Comparison of ENCODE assay signal across 8 cellular contexts in genomic region chr9:127919253-127919815, GRCh38. TPM values are rescaled to one million over a fixed set of nuclear protein-coding genes. Genes with fewer than 3 reads are reported as not detected.
DNase-seq lines count a peak whose midpoint lies in the region; FAIRE-seq and TF ChIP-seq lines count a peak whose summit lies in the region.

No MANE protein-coding gene starts in this region.

- peak; percentile 99 for FAIRE-seq in RCC 7860 (lab: Jason Lieb, UNC)

- H3K4me1 ChIP-seq in esophagus (ENCODE audit: control insufficient read depth in 2 of 2, insufficient read depth in 2 of 2, low read length in 1 of 2) = peaks cover 10 to 21% of the 10 kb centered on the region in 2 donors

- TF ChIP-seq CTCF in osteocyte (IDR thresholded peaks at IDR 0.05) (no peak), mesothelial cell of epicardium (IDR thresholded peaks at IDR 0.05; ENCODE audit: unreplicated experiment) (no peak)

- H3K9me3 ChIP-seq in esophagus (ENCODE audit: control insufficient read depth in 2 of 2, insufficient read depth in 1 of 2, low read depth in 1 of 2, low read length in 1 of 2) = no peaks in the 10 kb centered on the region

- peak overlapping the region; percentile 88 to 96 for H3K27ac ChIP-seq in esophagus (ENCODE audit: low read depth in 2 of 2, low read length in 1 of 2)

- peak overlapping the region; percentile 94 for H3K27ac Mint-ChIP-seq in osteocyte (ENCODE audit: unreplicated experiment)
- no peak overlapping the region for H3K27ac Mint-ChIP-seq in mesothelial cell of epicardium

- H3K4me3 ChIP-seq in esophagus (ENCODE audit: low read depth in 1 of 2, low read length in 2 of 2) = no peak overlapping the region

- DNase-seq in ELR (ENCODE audit: low read depth) = peak; percentile 100
- peak; percentile 100 for DNase-seq in RCC 7860 (ENCODE audit: low spot score)
- DNase-seq in osteocyte (ENCODE audit: extremely low spot score, unreplicated experiment) = peak; percentile 92
- no peak for DNase-seq in NCI-H1417 (lab: John Stamatoyannopoulos, UW)
- DNase-seq in activated effector memory CD4-positive, alpha-beta T cell treated with anti-CD3 and anti-CD28 coated beads, Interleukin-2, amount 50 U/mL, for 16 hours = no peak
- DNase-seq in mesothelial cell of epicardium (ENCODE audit: low spot score in 2 of 2, unreplicated experiment in 2 of 2) = no peak
- no peak for DNase-seq in effector CD8-positive, alpha-beta T cell (lab: John Stamatoyannopoulos, UW)

- H3K9me3 Mint-ChIP-seq in osteocyte (ENCODE audit: unreplicated experiment) (no peaks in the 10 kb centered on the region), mesothelial cell of epicardium (no peaks in the 10 kb centered on the region)

- H3K4me3 Mint-ChIP-seq in osteocyte (ENCODE audit: unreplicated experiment) = peak overlapping the region; percentile 35
- H3K4me3 Mint-ChIP-seq in mesothelial cell of epicardium = no peak overlapping the region

- H3K27me3 Mint-ChIP-seq in osteocyte (ENCODE audit: unreplicated experiment) (no peaks in the 10 kb centered on the region), mesothelial cell of epicardium (ENCODE audit: low read depth) (peaks cover 8% of the 10 kb centered on the region)

- H3K36me3 Mint-ChIP-seq in osteocyte (ENCODE audit: unreplicated experiment) = no peaks in the 10 kb centered on the region
- no peaks in the 10 kb centered on the region for H3K36me3 Mint-ChIP-seq in mesothelial cell of epicardium

- H3K4me1 Mint-ChIP-seq in osteocyte (ENCODE audit: unreplicated experiment) = peaks cover 60% of the 10 kb centered on the region
- H3K4me1 Mint-ChIP-seq in mesothelial cell of epicardium = peaks cover 16% of the 10 kb centered on the region

- 23 to 38% methylated on average over 8 of the region's 8 CpGs for WGBS in esophagus, 2 donors

- H3K36me3 ChIP-seq in esophagus (ENCODE audit: control insufficient read depth in 2 of 2, insufficient read depth in 2 of 2, low read length in 1 of 2) = no peaks in the 10 kb centered on the region

- H3K27me3 ChIP-seq in esophagus (ENCODE audit: control insufficient read depth in 1 of 2, insufficient read depth in 2 of 2, low read length in 2 of 2) = no peaks in the 10 kb centered on the region

RNA-seq across cellular contexts. Expression of gene ST6GALNAC4, which starts 2.5 kb away (rescaled TPM):
- 10 to 100 TPM in 1 of 2 donors, 1 to 10 TPM in 1; 4.6 to 15.3 TPM for polyA plus RNA-seq in esophagus
- total RNA-seq in osteocyte (21.4 and 25.1 TPM in 2 replicates), mesothelial cell of epicardium (14.5 to 16.1 TPM (median 15.8 TPM) in 3 replicates)

RNA-seq across cellular contexts. Expression of gene PIP5KL1, which starts 11.2 kb away (rescaled TPM):
- 1 to 10 TPM; 2.7 to 4.8 TPM for polyA plus RNA-seq in esophagus
- total RNA-seq in osteocyte (2.6 and 2.9 TPM in 2 replicates), mesothelial cell of epicardium (7.6 to 9.0 TPM (median 8.2 TPM) in 3 replicates)

RNA-seq across cellular contexts. Expression of gene DPM2, which starts 18.3 kb away (rescaled TPM):
- polyA plus RNA-seq in esophagus = 10 to 100 TPM; 25.2 to 28.2 TPM
- total RNA-seq in osteocyte (29.2 and 31.6 TPM in 2 replicates), mesothelial cell of epicardium (36.8 to 37.5 TPM (median 36.9 TPM) in 3 replicates)

RNA-seq across cellular contexts. Expression of gene ST6GALNAC6, which starts 19.9 kb away (rescaled TPM):
- polyA plus RNA-seq in esophagus = 10 to 100 TPM; 21.8 to 23.6 TPM
- total RNA-seq in osteocyte (73.4 and 77.0 TPM in 2 replicates), mesothelial cell of epicardium (34.2 to 37.5 TPM (median 36.2 TPM) in 3 replicates)

RNA-seq across cellular contexts. Expression of gene AK1, which starts 41.9 kb away (rescaled TPM):
- polyA plus RNA-seq in esophagus = 10 to 100 TPM; 51.7 to 68.4 TPM
- total RNA-seq in osteocyte (57.6 and 65.8 TPM in 2 replicates), mesothelial cell of epicardium (34.4 to 39.4 TPM (median 38.5 TPM) in 3 replicates)

Comparison
In these comparisons a context has a peak if more than half of its experiments do, and no peak if none do; other contexts are left out.
1. DNase-seq: peak in ELR (single experiment), RCC 7860 (single experiment) and osteocyte (single experiment); none in NCI-H1417 (0 of 3), activated effector memory CD4-positive, alpha-beta T cell treated with anti-CD3 and anti-CD28 coated beads, Interleukin-2, amount 50 U/mL, for 16 hours (single experiment), mesothelial cell of epicardium (0 of 2) and effector CD8-positive, alpha-beta T cell (single experiment).